In the genomic region with DNA sequence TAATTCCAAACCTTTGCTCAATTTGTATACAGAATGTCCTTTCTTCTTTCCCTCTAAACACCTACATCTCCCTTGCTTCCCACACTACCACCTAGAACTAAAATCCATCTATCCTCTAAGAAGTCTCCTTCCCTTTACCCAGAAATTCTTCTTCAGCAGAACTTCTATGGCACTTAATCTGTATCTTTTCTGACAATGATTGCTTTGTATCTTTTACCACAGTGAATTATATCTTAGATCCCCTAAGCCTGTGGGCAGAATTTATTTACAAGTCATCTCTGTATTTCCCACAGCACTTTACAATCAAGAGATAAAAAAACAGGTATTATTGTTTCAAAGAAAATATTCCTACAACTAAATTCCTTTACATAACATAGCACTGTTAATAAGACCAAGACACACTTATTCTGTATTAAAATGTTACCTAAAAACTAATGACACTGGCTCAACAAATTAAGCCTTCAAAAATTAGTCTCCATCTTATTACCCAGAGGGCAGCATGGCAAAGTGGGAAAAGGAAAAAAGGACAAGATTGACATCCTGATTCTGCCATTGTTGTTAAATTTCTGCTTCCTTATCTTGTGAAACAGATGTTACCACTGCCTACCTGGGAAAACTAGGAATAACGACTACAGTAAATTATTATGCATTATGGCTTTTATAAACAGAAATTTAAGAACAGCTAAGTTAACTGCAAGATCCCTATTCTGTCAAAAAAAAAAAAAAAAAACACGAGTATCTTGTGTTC, we compare ENCODE assay signal across 19 cellular contexts. TPM values are rescaled to one million over a fixed set of nuclear protein-coding genes. Genes with fewer than 3 reads are reported as not detected.
DNase-seq lines count a peak whose midpoint lies in the region; ATAC-seq, FAIRE-seq and TF ChIP-seq lines count a peak whose summit lies in the region.
"Had no signal": no experiment of that assay in that cellular context is flagged by ENCODE, and none has a peak within 500 bp of the region (broad histone marks: within the 10 kb centered on the region; RNA-seq: fewer than 3 reads in every experiment).

No MANE protein-coding gene starts in this region.

- dilution Hi-C loops in IMR-90 (cut with HindIII; ENCODE audit: low sequenced_read_pairs, unreplicated experiment), result no loop called here

- H2BK20ac ChIP-seq in IMR-90 (ENCODE audit: low read depth, low read length), result no peak overlapping the region

- no peak overlapping the region for H2BK120ac ChIP-seq in IMR-90 (ENCODE audit: low read depth, low read length)

- H3K9ac ChIP-seq in IMR-90 (ENCODE audit: low read depth, low read length), result no peak overlapping the region
- H3K9ac ChIP-seq: GM23248 had no signal

- TF ChIP-seq CTCF in IMR-90 (conservative IDR thresholded peaks at IDR 0.05; ENCODE audit: low read depth, low read length), result no peak
- no peak for TF ChIP-seq CTCF in endothelial cell (IDR thresholded peaks at IDR 0.05; ENCODE audit: unreplicated experiment)
- TF ChIP-seq CTCF in osteocyte (IDR thresholded peaks at IDR 0.05), result no peak
- TF ChIP-seq CTCF in upper lobe of right lung (IDR thresholded peaks at IDR 0.05), result no peak

- H3K9me3 Mint-ChIP-seq in activated T-cell treated with anti-CD3 and anti-CD28 coated beads, Interleukin-2, amount 50 U/mL, for 72 hours, result no peaks in the 10 kb centered on the region
- H3K9me3 Mint-ChIP-seq in endothelial cell (ENCODE audit: unreplicated experiment), result no peaks in the 10 kb centered on the region
- H3K9me3 Mint-ChIP-seq in osteocyte (ENCODE audit: unreplicated experiment), result no peaks in the 10 kb centered on the region
- H3K9me3 Mint-ChIP-seq: neural crest cell had no signal

- TF ChIP-seq POLR2A in IMR-90 (IDR thresholded peaks at IDR 0.05; ENCODE audit: low read depth, low read length) (no peak), GM12892 (IDR thresholded peaks at IDR 0.05; ENCODE audit: low read depth, low read length) (no peak)

- no peak overlapping the region for H2BK15ac ChIP-seq in IMR-90 (ENCODE audit: low read depth, low read length)

- H2AK9ac ChIP-seq in IMR-90 (replicated peaks; ENCODE audit: low read depth, low read length, poor library complexity), result no peak overlapping the region

- H3K23ac ChIP-seq in IMR-90 (ENCODE audit: low read depth, low read length), result no peak overlapping the region

- no peak overlapping the region for H3K14ac ChIP-seq in IMR-90 (replicated peaks; ENCODE audit: low read depth, low read length)

- H2AK5ac ChIP-seq in IMR-90 (ENCODE audit: low read depth, low read length), result no peak overlapping the region

- no peak overlapping the region for H3K56ac ChIP-seq in IMR-90 (ENCODE audit: extremely low read depth, insufficient read depth, low read length)

- ATAC-seq in activated T-cell treated with anti-CD3 and anti-CD28 coated beads, Interleukin-2, amount 50 U/mL, for 72 hours (replicated peaks in 1 of 2), result no peak
- ATAC-seq in IMR-90 (ENCODE audit: low read depth) (no peak), upper lobe of right lung (no peak)
- ATAC-seq: A549, lower lobe of right lung had no signal

- H3K4me1 ChIP-seq in IMR-90 (ENCODE audit: control insufficient read depth, insufficient read depth, low read length) (peaks cover 9% of the 10 kb centered on the region), upper lobe of right lung (peaks cover 72% of the 10 kb centered on the region)

- no peak for TF ChIP-seq RAD21 in IMR-90 (IDR thresholded peaks at IDR 0.05; ENCODE audit: low read length)

- H3K4ac ChIP-seq in IMR-90 (ENCODE audit: low read depth, low read length), result no peak overlapping the region

- POLR2A ChIA-PET in IMR-90 (lab: Charles Lee; ENCODE audit: unreplicated experiment), result no interaction called here

- no peaks in the 10 kb centered on the region for H3K27me3 Mint-ChIP-seq in activated T-cell treated with anti-CD3 and anti-CD28 coated beads, Interleukin-2, amount 50 U/mL, for 72 hours (ENCODE audit: low read depth)
- H3K27me3 Mint-ChIP-seq in endothelial cell (ENCODE audit: unreplicated experiment), result peaks cover 4% of the 10 kb centered on the region
- H3K27me3 Mint-ChIP-seq in osteocyte (ENCODE audit: unreplicated experiment), result no peaks in the 10 kb centered on the region

- peak overlapping the region; percentile 3 for H3K27ac Mint-ChIP-seq in activated T-cell treated with anti-CD3 and anti-CD28 coated beads, Interleukin-2, amount 50 U/mL, for 72 hours
- H3K27ac Mint-ChIP-seq in endothelial cell (ENCODE audit: unreplicated experiment), result peak overlapping the region; percentile 84
- H3K27ac Mint-ChIP-seq in osteocyte (ENCODE audit: unreplicated experiment), result peak overlapping the region; percentile 0

- CTCF ChIA-PET in IMR-90 (lab: Yijun Ruan, JAX), result no interaction called here

- H3K79me1 ChIP-seq in IMR-90 (ENCODE audit: low read depth in 1 of 2, low read length in 2 of 2), result peaks cover 13 to 83% of the 10 kb centered on the region in 2 experiments; a peak in 3 of 4 replicates

- no peak overlapping the region for H2AFZ ChIP-seq in IMR-90 (replicated peaks; ENCODE audit: low read length, poor library complexity)
- H2AFZ ChIP-seq: GM23248 had no signal

- no peak overlapping the region for H3K18ac ChIP-seq in IMR-90 (ENCODE audit: low read depth, low read length)

- no TSS peak for BruUV-seq in IMR-90 (replicated peaks; lab: Mats Ljungman, UMichigan)

- no peak overlapping the region for H3K4me3 ChIP-seq in IMR-90 (ENCODE audit: insufficient read depth, low read depth, low read length)
- no peak overlapping the region for H3K4me3 ChIP-seq in upper lobe of right lung
- H3K4me3 ChIP-seq: A549, GM23248, lower lobe of right lung had no signal

- H4K20me1 ChIP-seq in IMR-90 (ENCODE audit: insufficient read depth, low read length), result peaks cover 95% of the 10 kb centered on the region

- intact Hi-C loops in IMR-90 (cut with micrococcal nuclease), result loop anchor here (5.0 to 10.0 kb wide), 2 partner anchors 33 to 64 kb away; no protein-coding TSS in a partner anchor
- intact Hi-C loops in upper lobe of right lung (cut with DNase I), result no loop called here

- H3K36me3 ChIP-seq in IMR-90 (ENCODE audit: control insufficient read depth, insufficient read depth, low read length) (no peaks in the 10 kb centered on the region), upper lobe of right lung (no peaks in the 10 kb centered on the region)
- H3K36me3 ChIP-seq: lower lobe of right lung had no signal

- H4K91ac ChIP-seq in IMR-90 (ENCODE audit: insufficient read depth, low read depth, low read length), result no peak overlapping the region

- no peak overlapping the region for H3K4me3 Mint-ChIP-seq in activated T-cell treated with anti-CD3 and anti-CD28 coated beads, Interleukin-2, amount 50 U/mL, for 72 hours
- H3K4me3 Mint-ChIP-seq in endothelial cell (ENCODE audit: unreplicated experiment), result peak overlapping the region; percentile 3
- H3K4me3 Mint-ChIP-seq in osteocyte (ENCODE audit: unreplicated experiment), result no peak overlapping the region
- H3K4me3 Mint-ChIP-seq: neural crest cell had no signal

- no peak for FAIRE-seq in GM12892 (lab: Jason Lieb, UNC)

- in situ Hi-C loops in IMR-90 (cut with MboI; ENCODE audit: low sequenced_read_pairs), result no loop called here

- H4K8ac ChIP-seq in IMR-90 (ENCODE audit: low read depth in 2 of 2, low read length in 2 of 2), result no peak overlapping the region

- no peak overlapping the region for H3K4me2 ChIP-seq in IMR-90 (ENCODE audit: low read depth, low read length)
- H3K4me2 ChIP-seq: A549 had no signal

- no peaks in the 10 kb centered on the region for H3K27me3 ChIP-seq in IMR-90 (ENCODE audit: control insufficient read depth, insufficient read depth, low read length)
- no peaks in the 10 kb centered on the region for H3K27me3 ChIP-seq in upper lobe of right lung

- no peaks in the 10 kb centered on the region for H3K9me3 ChIP-seq in IMR-90 (ENCODE audit: control insufficient read depth, insufficient read depth, low read length)
- H3K9me3 ChIP-seq in upper lobe of right lung, result no peaks in the 10 kb centered on the region
- H3K9me3 ChIP-seq: A549, lower lobe of right lung had no signal

- no CpG with 5 or more reads among the region's 2 CpGs for WGBS in IMR-90 (ENCODE audit: extremely low coverage in 2 of 2, insufficient read length in 1 of 2), 2 experiments

- peaks cover 2 to 11% of the 10 kb centered on the region in 2 donors for H3K36me3 Mint-ChIP-seq in activated T-cell treated with anti-CD3 and anti-CD28 coated beads, Interleukin-2, amount 50 U/mL, for 72 hours (ENCODE audit: insufficient read depth in 2 of 2)
- H3K36me3 Mint-ChIP-seq in endothelial cell (ENCODE audit: low read depth, unreplicated experiment) (peaks cover 14% of the 10 kb centered on the region), osteocyte (ENCODE audit: unreplicated experiment) (peaks cover 6% of the 10 kb centered on the region)

- H3K4me1 Mint-ChIP-seq in activated T-cell treated with anti-CD3 and anti-CD28 coated beads, Interleukin-2, amount 50 U/mL, for 72 hours (ENCODE audit: low read depth), result peaks cover 98% of the 10 kb centered on the region
- H3K4me1 Mint-ChIP-seq in endothelial cell (ENCODE audit: unreplicated experiment), result peaks cover 70% of the 10 kb centered on the region
- peaks cover 54% of the 10 kb centered on the region for H3K4me1 Mint-ChIP-seq in osteocyte (ENCODE audit: unreplicated experiment)

- H2BK5ac ChIP-seq in IMR-90 (ENCODE audit: low read depth, low read length, poor library complexity, severe bottlenecking), result peak overlapping the region; percentile 29

- H3K27ac ChIP-seq in IMR-90 (ENCODE audit: insufficient read depth, low read length) (no peak overlapping the region), upper lobe of right lung (no peak overlapping the region)
- H3K27ac ChIP-seq: A549, GM23248, lower lobe of right lung had no signal

- DNase-seq in activated T-cell treated with anti-CD3 and anti-CD28 coated beads, Interleukin-2, amount 50 U/mL, for 72 hours, result no peak
- no peak for DNase-seq in activated T-cell treated with anti-CD3 and anti-CD28 coated beads for 4 hours
- DNase-seq in IMR-90, result no peak
- DNase-seq in endothelial cell (ENCODE audit: low spot score), result no peak
- no peak for DNase-seq in osteocyte (ENCODE audit: extremely low spot score, unreplicated experiment)
- DNase-seq in AG08396 (ENCODE audit: low spot score), result no peak
- no peak for DNase-seq in GM12892 (ENCODE audit: insufficient read length)
- DNase-seq in upper lobe of right lung, result no peak
- DNase-seq: activated CD4-positive, alpha-beta T cell treated with anti-CD3 and anti-CD28 coated beads, Interleukin-2, amount 50 U/mL, for 1 hour; activated T-cell treated with anti-CD3 and anti-CD28 coated beads, Interleukin-2, amount 50 U/mL, for 1 hour; DND-41; effector CD8-positive, alpha-beta T cell; GM23248; head of caudate nucleus; lower lobe of right lung; NCI-H1930; SW 1271 had no signal

- H3K9me1 ChIP-seq in IMR-90 (ENCODE audit: insufficient read depth, low read length), result peaks cover 16% of the 10 kb centered on the region

- H4K5ac ChIP-seq in IMR-90 (ENCODE audit: low read depth, low read length), result no peak overlapping the region

RNA-seq across cellular contexts. Expression of gene KANSL1, which starts 42.8 kb away (rescaled TPM):
- total RNA-seq in activated T-cell treated with anti-CD3 and anti-CD28 coated beads, Interleukin-2, amount 50 U/mL, for 72 hours, result 100 to 1,000 TPM in 1 of 2 donors, 10 to 100 TPM in 1; 73.5 to 130 TPM
- total RNA-seq in IMR-90 (2012; rRNA removed), result 48.0 and 49.6 TPM in 2 replicates
- polyA plus RNA-seq in IMR-90 (2012; rRNA removed), result 15.6 and 19.1 TPM in 2 replicates
- polyA plus RNA-seq in IMR-90 (2012; cell fraction: cytosol; rRNA removed), result 9.3 and 9.8 TPM in 2 replicates
- polyA plus RNA-seq in IMR-90 (2012; cell fraction: nucleus; rRNA removed; ENCODE audit: low replicate concordance), result 29.7 and 54.2 TPM in 2 replicates
- total RNA-seq in endothelial cell (ENCODE audit: unreplicated experiment), result 154 TPM
- total RNA-seq in osteocyte, result 99.0 and 102 TPM in 2 replicates
- 27.1 TPM for polyA plus RNA-seq in GM12892 (2012; ENCODE audit: missing spikeins)
- 69.8 TPM for total RNA-seq in upper lobe of right lung

Comparison
In these comparisons a context has a peak if more than half of its experiments do, and no peak if none do; other contexts are left out.
1. H3K27ac Mint-ChIP-seq: peak in every context shown above with its lines; median percentile 84 in endothelial cell; 3 in activated T-cell treated with anti-CD3 and anti-CD28 coated beads, Interleukin-2, amount 50 U/mL, for 72 hours; 0 in osteocyte.